Comparison of ENCODE assay signal across 1 cellular context in genomic region chr10:11882646-11883375, GRCh38.
TF ChIP-seq lines count a peak whose summit lies in the region.

No MANE protein-coding gene starts in this region.

TF ChIP-seq in K562, 482 proteins besides CTCF, POLR2A, EP300 and RAD21:
- TF ChIP-seq CREM (IDR thresholded peaks at IDR 0.05; ENCODE audit: low read depth) (no peak), CBX2 (IDR thresholded peaks at IDR 0.05; ENCODE audit: insufficient read depth, low read length, poor library complexity, severe bottlenecking) (no peak), ZNF134 (CRISPR knock-in tag; conservative IDR thresholded peaks at IDR 0.05) (no peak), ZNF12 (CRISPR knock-in tag; IDR thresholded peaks at IDR 0.05) (peak; percentile 98), HMBOX1 (IDR thresholded peaks at IDR 0.05) (0 out of 2 replicates have a peak, but pooled peaks have one; percentile 4), POLR2AphosphoS2 (IDR thresholded peaks at IDR 0.05; ENCODE audit: low read length) (0 out of 2 replicates have a peak, but pooled peaks have one; percentile 74), SUPT5H (IDR thresholded peaks at IDR 0.05) (peak; percentile 42; the same call in 1 of the 2 replicates), MAX (CRISPR knock-in tag; IDR thresholded peaks at IDR 0.05) (0 out of 2 replicates have a peak, but pooled peaks have one; percentile 12), ZNF431 (CRISPR knock-in tag; IDR thresholded peaks at IDR 0.05) (no peak), GABPA (tag; conservative IDR thresholded peaks at IDR 0.05; ENCODE audit: low read depth) (peak; percentile 39; the same call in 1 of the 2 replicates), FOXO4 (CRISPR knock-in tag; IDR thresholded peaks at IDR 0.05) (no peak)
